35 cellular contexts compared by ENCODE assay signal in genomic region chr2:208384637-208385036, GRCh38. TPM values are rescaled to one million over a fixed set of nuclear protein-coding genes. Genes with fewer than 3 reads are reported as not detected.
"Had no signal": no experiment of that assay in that cellular context is flagged by ENCODE, and none has a peak within 500 bp of the region (broad histone marks: within the 10 kb centered on the region; RNA-seq: fewer than 3 reads in every experiment).

No MANE protein-coding gene starts in this region.

- H3K27me3 ChIP-seq: body of pancreas, breast epithelium had no signal

- ATAC-seq: activated CD8-positive, alpha-beta T cell treated with anti-CD3 and anti-CD28 coated beads for 36 hours; activated naive CD4-positive, alpha-beta T cell treated with anti-CD3 and anti-CD28 coated beads, Interleukin-2, amount 50 U/mL, for 72 hours; activated T-cell treated with anti-CD3 and anti-CD28 coated beads, Interleukin-2, amount 50 U/mL, for 4 hours; activated T-cell treated with anti-CD3 and anti-CD28 coated beads, Interleukin-2, amount 50 U/mL, for 72 hours; activated T-helper 17 cell treated with anti-CD3 and anti-CD28 coated beads, Interleukin-2, amount 50 U/mL, for 72 hours; body of pancreas had no signal

- H3K4me3 ChIP-seq: adrenal gland, body of pancreas, breast epithelium had no signal

- FAIRE-seq: astrocyte, TTC549 had no signal

- H3K27ac ChIP-seq: adrenal gland, body of pancreas, brain microvascular endothelial cell, breast epithelium, VCaP had no signal

- DNase-seq: activated B cell treated with CpG ODN at 0.5 μM for 24 hours; activated CD4-positive, alpha-beta memory T cell treated with anti-CD3 and anti-CD28 coated beads for 36 hours; activated CD4-positive, alpha-beta T cell treated with anti-CD3 and anti-CD28 coated beads for 4 hours; activated CD4-positive, alpha-beta T cell treated with anti-CD3 and anti-CD28 coated beads, Interleukin-2, amount 10 ng/mL, durations not matched to agents 24 days and 14 days; activated CD4-positive, alpha-beta T cell treated with anti-CD3 and anti-CD28 coated beads, Interleukin-2, amount 50 U/mL, for 1 hour; activated CD4-positive, alpha-beta T cell treated with anti-CD3 and anti-CD28 coated beads, Interleukin-2, amount 50 U/mL, for 4 hours; activated CD4-positive, CD25-positive, alpha-beta regulatory T cell treated with anti-CD3 and anti-CD28 coated beads, Interleukin-2, amount 50 U/mL, for 72 hours; activated CD8-positive, alpha-beta memory T cell treated with anti-CD3 and anti-CD28 coated beads, Interleukin-2, amount 50 U/mL, for 4 hours; activated CD8-positive, alpha-beta T cell treated with anti-CD3 and anti-CD28 coated beads for 36 hours; activated effector memory CD4-positive, alpha-beta T cell treated with anti-CD3 and anti-CD28 coated beads, Interleukin-2, amount 50 U/mL, for 16 hours; activated gamma-delta T cell treated with Interleukin-2 at 50 U/mL for 16 hours; activated naive CD4-positive, alpha-beta T cell; activated naive CD4-positive, alpha-beta T cell treated with anti-CD3 and anti-CD28 coated beads for 36 hours; activated naive CD4-positive, alpha-beta T cell treated with anti-CD3 and anti-CD28 coated beads, Interleukin-2, amount 50 U/mL, for 16 hours; activated naive CD8-positive, alpha-beta T cell treated with anti-CD3 and anti-CD28 coated beads for 36 hours; activated T-cell treated with anti-CD3 and anti-CD28 coated beads for 4 hours; activated T-cell treated with anti-CD3 and anti-CD28 coated beads, Interleukin-2, amount 50 U/mL, for 1 hour; activated T-cell treated with anti-CD3 and anti-CD28 coated beads, Interleukin-2, amount 50 U/mL, for 4 hours; activated T-cell treated with anti-CD3 and anti-CD28 coated beads, Interleukin-2, amount 50 U/mL, for 72 hours; adrenal gland; amniotic stem cell; aorta; body of pancreas; brain microvascular endothelial cell; central memory CD4-positive, alpha-beta T cell; T-helper 2 cell; T-helper 9 cell had no signal

- H3K36me3 ChIP-seq: adrenal gland, brain microvascular endothelial cell, breast epithelium had no signal

- H3K4me1 ChIP-seq: adrenal gland, breast epithelium had no signal

- H3K9me3 ChIP-seq: adrenal gland, body of pancreas, breast epithelium had no signal

RNA-seq across cellular contexts. Expression of gene PTH2R, which starts 22.0 kb away (rescaled TPM):
- total RNA-seq: activated CD8-positive, alpha-beta T cell treated with anti-CD3 and anti-CD28 coated beads for 36 hours; activated naive CD4-positive, alpha-beta T cell treated with anti-CD3 and anti-CD28 coated beads for 36 hours; activated T-cell treated with anti-CD3 and anti-CD28 coated beads, Interleukin-2, amount 50 U/mL, for 4 hours; astrocyte; cardiac septum; cerebellum had no signal
- polyA plus RNA-seq: aorta had no signal
